Comparison of ENCODE assay signal across 8 cellular contexts in genomic region chr3:120795017-120795648, GRCh38. TPM values are rescaled to one million over a fixed set of nuclear protein-coding genes. Genes with fewer than 3 reads are reported as not detected.
DNase-seq lines count a peak whose midpoint lies in the region; ATAC-seq and TF ChIP-seq lines count a peak whose summit lies in the region.

No MANE protein-coding gene starts in this region.

- ATAC-seq in GM18873 (IDR thresholded peaks at IDR 0.05; ENCODE audit: low FRiP score, unreplicated experiment) (peak; percentile 96), HG03103 (IDR thresholded peaks at IDR 0.05; ENCODE audit: low read depth, unreplicated experiment) (peak; percentile 93), memory B cell (ENCODE audit: low read depth) (peak; percentile 98)

- H3K4me3 ChIP-seq in dorsolateral prefrontal cortex: no peak overlapping the region

- H3K9me3 Mint-ChIP-seq in activated CD4-positive, alpha-beta T cell treated with anti-CD3 and anti-CD28 coated beads, Interleukin-2, amount 10 ng/mL, durations not matched to agents 24 days and 14 days: no peaks in the 10 kb centered on the region
- H3K9me3 Mint-ChIP-seq in memory B cell: no peaks in the 10 kb centered on the region

- H3K27me3 ChIP-seq in dorsolateral prefrontal cortex: no peaks in the 10 kb centered on the region

- H3K36me3 Mint-ChIP-seq in activated CD4-positive, alpha-beta T cell treated with anti-CD3 and anti-CD28 coated beads, Interleukin-2, amount 10 ng/mL, durations not matched to agents 24 days and 14 days (ENCODE audit: low read depth): no peaks in the 10 kb centered on the region
- no peaks in the 10 kb centered on the region for H3K36me3 Mint-ChIP-seq in memory B cell

- H3K27ac ChIP-seq in dorsolateral prefrontal cortex: no peak overlapping the region

- TF ChIP-seq CTCF in dorsolateral prefrontal cortex (IDR thresholded peaks at IDR 0.05 in 54 of 56, conservative IDR thresholded peaks at IDR 0.05 in 2 of 56; ENCODE audit: low read depth in 1 of 56, partially characterized antibody in 56 of 56): peak; percentile 51 to 87 (median 77)

- DNase-seq in AG20443 (ENCODE audit: low spot score) (peak; percentile 68), NCI-H524 (lab: John Stamatoyannopoulos, UW) (peak; percentile 62 to 85), dorsolateral prefrontal cortex (peak; percentile 51 to 86 (median 69)), memory B cell (ENCODE audit: low spot score in 2 of 2) (peak; percentile 72 to 80)
- peak; percentile 95 for DNase-seq in activated CD4-positive, alpha-beta T cell treated with anti-CD3 and anti-CD28 coated beads, Interleukin-2, amount 10 ng/mL, durations not matched to agents 24 days and 14 days
- peak; percentile 57 to 63 for DNase-seq in stimulated activated CD8-positive, alpha-beta memory T cell treated with anti-CD3 and anti-CD28 coated beads, Interleukin-15, amount 100 ng/mL, for 48 hours (ENCODE audit: low read depth in 2 of 2)

- no peak overlapping the region for H3K27ac Mint-ChIP-seq in activated CD4-positive, alpha-beta T cell treated with anti-CD3 and anti-CD28 coated beads, Interleukin-2, amount 10 ng/mL, durations not matched to agents 24 days and 14 days
- no peak overlapping the region for H3K27ac Mint-ChIP-seq in memory B cell

- no peak overlapping the region for H3K4me3 Mint-ChIP-seq in activated CD4-positive, alpha-beta T cell treated with anti-CD3 and anti-CD28 coated beads, Interleukin-2, amount 10 ng/mL, durations not matched to agents 24 days and 14 days
- H3K4me3 Mint-ChIP-seq in memory B cell: no peak overlapping the region

- intact Hi-C loops in activated CD4-positive, alpha-beta T cell treated with anti-CD3 and anti-CD28 coated beads, Interleukin-2, amount 10 ng/mL, durations not matched to agents 24 days and 14 days (cut with micrococcal nuclease): loop anchor here (1.0 to 10.0 kb wide), 4 partner anchors 52 to 550 kb away; partner anchors contain the start of genes GTF2E1 and RABL3
- intact Hi-C loops in dorsolateral prefrontal cortex (cut with DNase I): loop anchor here (1.0 to 10.0 kb wide), 4 partner anchors 234 to 553 kb away; no protein-coding TSS in a partner anchor

- peaks cover 3% of the 10 kb centered on the region for H3K27me3 Mint-ChIP-seq in activated CD4-positive, alpha-beta T cell treated with anti-CD3 and anti-CD28 coated beads, Interleukin-2, amount 10 ng/mL, durations not matched to agents 24 days and 14 days
- H3K27me3 Mint-ChIP-seq in memory B cell: no peaks in the 10 kb centered on the region

- no peaks in the 10 kb centered on the region for H3K4me1 Mint-ChIP-seq in activated CD4-positive, alpha-beta T cell treated with anti-CD3 and anti-CD28 coated beads, Interleukin-2, amount 10 ng/mL, durations not matched to agents 24 days and 14 days
- H3K4me1 Mint-ChIP-seq in memory B cell: no peaks in the 10 kb centered on the region

RNA-seq across cellular contexts. Expression of gene GTF2E1, which starts 52.6 kb away (rescaled TPM):
- 25.9 and 27.8 TPM in 2 replicates for total RNA-seq in activated CD4-positive, alpha-beta T cell treated with anti-CD3 and anti-CD28 coated beads, Interleukin-2, amount 10 ng/mL, durations not matched to agents 24 days and 14 days
- 10 to 100 TPM in 109 of 120 experiments, 1 to 10 TPM in 11; 6.9 to 20.8 (median 13.6) TPM for total RNA-seq in dorsolateral prefrontal cortex

RNA-seq across cellular contexts. Expression of gene RABL3, which starts 52.8 kb away (rescaled TPM):
- total RNA-seq in activated CD4-positive, alpha-beta T cell treated with anti-CD3 and anti-CD28 coated beads, Interleukin-2, amount 10 ng/mL, durations not matched to agents 24 days and 14 days: 27.6 and 29.3 TPM in 2 replicates
- 10 to 100 TPM; 14.9 to 33.8 (median 25.1) TPM for total RNA-seq in dorsolateral prefrontal cortex
